ENCODE assay signal across 1 cellular context in the genomic region with DNA sequence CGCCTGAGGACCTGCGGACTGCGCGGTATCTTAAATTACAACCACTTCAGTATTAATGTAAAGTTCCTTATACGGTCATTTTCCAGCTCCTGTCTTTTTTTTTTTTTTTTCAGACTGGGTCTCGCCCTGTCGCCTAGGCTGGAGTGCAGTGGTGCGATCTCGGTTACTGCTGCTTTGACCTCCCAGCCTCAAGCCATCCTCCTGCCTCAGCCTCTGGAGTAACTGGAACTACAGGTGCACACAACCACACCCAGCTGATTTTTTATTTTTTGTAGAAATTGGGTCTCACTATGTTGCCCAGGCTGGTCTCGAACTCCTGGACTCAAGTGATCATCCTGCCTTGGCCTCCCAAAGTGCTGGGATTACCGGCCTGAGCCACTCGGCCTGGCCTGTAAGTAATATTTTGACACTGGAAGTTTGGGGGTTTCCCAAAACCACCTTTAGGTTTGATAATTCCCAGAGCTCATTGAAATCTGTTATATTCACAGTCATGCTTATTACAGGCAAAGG.
TF ChIP-seq lines count a peak whose summit lies in the region.

No MANE protein-coding gene starts in this region.

TF ChIP-seq in GM23338, 12 proteins besides CTCF, POLR2A, EP300 and RAD21 (continued from another document):
- TF ChIP-seq, protein P1, sequence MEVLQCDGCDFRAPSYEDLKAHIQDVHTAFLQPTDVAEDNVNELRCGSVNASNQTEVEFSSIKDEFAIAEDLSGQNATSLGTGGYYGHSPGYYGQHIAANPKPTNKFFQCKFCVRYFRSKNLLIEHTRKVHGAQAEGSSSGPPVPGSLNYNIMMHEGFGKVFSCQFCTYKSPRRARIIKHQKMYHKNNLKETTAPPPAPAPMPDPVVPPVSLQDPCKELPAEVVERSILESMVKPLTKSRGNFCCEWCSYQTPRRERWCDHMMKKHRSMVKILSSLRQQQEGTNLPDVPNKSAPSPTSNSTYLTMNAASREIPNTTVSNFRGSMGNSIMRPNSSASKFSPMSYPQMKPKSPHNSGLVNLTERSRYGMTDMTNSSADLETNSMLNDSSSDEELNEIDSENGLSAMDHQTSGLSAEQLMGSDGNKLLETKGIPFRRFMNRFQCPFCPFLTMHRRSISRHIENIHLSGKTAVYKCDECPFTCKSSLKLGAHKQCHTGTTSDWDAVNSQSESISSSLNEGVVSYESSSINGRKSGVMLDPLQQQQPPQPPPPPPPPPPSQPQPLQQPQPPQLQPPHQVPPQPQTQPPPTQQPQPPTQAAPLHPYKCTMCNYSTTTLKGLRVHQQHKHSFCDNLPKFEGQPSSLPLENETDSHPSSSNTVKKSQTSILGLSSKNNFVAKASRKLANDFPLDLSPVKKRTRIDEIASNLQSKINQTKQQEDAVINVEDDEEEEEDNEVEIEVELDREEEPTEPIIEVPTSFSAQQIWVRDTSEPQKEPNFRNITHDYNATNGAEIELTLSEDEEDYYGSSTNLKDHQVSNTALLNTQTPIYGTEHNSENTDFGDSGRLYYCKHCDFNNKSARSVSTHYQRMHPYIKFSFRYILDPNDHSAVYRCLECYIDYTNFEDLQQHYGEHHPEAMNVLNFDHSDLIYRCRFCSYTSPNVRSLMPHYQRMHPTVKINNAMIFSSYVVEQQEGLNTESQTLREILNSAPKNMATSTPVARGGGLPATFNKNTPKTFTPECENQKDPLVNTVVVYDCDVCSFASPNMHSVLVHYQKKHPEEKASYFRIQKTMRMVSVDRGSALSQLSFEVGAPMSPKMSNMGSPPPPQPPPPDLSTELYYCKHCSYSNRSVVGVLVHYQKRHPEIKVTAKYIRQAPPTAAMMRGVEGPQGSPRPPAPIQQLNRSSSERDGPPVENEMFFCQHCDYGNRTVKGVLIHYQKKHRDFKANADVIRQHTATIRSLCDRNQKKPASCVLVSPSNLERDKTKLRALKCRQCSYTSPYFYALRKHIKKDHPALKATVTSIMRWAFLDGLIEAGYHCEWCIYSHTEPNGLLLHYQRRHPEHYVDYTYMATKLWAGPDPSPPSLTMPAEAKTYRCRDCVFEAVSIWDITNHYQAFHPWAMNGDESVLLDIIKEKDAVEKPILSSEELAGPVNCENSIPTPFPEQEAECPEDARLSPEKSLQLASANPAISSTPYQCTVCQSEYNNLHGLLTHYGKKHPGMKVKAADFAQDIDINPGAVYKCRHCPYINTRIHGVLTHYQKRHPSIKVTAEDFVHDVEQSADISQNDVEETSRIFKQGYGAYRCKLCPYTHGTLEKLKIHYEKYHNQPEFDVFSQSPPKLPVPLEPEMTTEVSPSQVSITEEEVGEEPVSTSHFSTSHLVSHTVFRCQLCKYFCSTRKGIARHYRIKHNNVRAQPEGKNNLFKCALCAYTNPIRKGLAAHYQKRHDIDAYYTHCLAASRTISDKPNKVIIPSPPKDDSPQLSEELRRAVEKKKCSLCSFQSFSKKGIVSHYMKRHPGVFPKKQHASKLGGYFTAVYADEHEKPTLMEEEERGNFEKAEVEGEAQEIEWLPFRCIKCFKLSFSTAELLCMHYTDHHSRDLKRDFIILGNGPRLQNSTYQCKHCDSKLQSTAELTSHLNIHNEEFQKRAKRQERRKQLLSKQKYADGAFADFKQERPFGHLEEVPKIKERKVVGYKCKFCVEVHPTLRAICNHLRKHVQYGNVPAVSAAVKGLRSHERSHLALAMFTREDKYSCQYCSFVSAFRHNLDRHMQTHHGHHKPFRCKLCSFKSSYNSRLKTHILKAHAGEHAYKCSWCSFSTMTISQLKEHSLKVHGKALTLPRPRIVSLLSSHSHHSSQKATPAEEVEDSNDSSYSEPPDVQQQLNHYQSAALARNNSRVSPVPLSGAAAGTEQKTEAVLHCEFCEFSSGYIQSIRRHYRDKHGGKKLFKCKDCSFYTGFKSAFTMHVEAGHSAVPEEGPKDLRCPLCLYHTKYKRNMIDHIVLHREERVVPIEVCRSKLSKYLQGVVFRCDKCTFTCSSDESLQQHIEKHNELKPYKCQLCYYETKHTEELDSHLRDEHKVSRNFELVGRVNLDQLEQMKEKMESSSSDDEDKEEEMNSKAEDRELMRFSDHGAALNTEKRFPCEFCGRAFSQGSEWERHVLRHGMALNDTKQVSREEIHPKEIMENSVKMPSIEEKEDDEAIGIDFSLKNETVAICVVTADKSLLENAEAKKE (CRISPR knock-in tag; IDR thresholded peaks at IDR 0.05), result no peak
- no peak for TF ChIP-seq EZH2phosphoT487 (IDR thresholded peaks at IDR 0.05; ENCODE audit: unreplicated experiment)
- TF ChIP-seq, protein P2, sequence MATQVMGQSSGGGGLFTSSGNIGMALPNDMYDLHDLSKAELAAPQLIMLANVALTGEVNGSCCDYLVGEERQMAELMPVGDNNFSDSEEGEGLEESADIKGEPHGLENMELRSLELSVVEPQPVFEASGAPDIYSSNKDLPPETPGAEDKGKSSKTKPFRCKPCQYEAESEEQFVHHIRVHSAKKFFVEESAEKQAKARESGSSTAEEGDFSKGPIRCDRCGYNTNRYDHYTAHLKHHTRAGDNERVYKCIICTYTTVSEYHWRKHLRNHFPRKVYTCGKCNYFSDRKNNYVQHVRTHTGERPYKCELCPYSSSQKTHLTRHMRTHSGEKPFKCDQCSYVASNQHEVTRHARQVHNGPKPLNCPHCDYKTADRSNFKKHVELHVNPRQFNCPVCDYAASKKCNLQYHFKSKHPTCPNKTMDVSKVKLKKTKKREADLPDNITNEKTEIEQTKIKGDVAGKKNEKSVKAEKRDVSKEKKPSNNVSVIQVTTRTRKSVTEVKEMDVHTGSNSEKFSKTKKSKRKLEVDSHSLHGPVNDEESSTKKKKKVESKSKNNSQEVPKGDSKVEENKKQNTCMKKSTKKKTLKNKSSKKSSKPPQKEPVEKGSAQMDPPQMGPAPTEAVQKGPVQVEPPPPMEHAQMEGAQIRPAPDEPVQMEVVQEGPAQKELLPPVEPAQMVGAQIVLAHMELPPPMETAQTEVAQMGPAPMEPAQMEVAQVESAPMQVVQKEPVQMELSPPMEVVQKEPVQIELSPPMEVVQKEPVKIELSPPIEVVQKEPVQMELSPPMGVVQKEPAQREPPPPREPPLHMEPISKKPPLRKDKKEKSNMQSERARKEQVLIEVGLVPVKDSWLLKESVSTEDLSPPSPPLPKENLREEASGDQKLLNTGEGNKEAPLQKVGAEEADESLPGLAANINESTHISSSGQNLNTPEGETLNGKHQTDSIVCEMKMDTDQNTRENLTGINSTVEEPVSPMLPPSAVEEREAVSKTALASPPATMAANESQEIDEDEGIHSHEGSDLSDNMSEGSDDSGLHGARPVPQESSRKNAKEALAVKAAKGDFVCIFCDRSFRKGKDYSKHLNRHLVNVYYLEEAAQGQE (IDR thresholded peaks at IDR 0.05; ENCODE audit: unreplicated experiment), result no peak
- TF ChIP-seq NANOG (IDR thresholded peaks at IDR 0.05; ENCODE audit: borderline replicate concordance), result no peak
- TF ChIP-seq, protein P3, sequence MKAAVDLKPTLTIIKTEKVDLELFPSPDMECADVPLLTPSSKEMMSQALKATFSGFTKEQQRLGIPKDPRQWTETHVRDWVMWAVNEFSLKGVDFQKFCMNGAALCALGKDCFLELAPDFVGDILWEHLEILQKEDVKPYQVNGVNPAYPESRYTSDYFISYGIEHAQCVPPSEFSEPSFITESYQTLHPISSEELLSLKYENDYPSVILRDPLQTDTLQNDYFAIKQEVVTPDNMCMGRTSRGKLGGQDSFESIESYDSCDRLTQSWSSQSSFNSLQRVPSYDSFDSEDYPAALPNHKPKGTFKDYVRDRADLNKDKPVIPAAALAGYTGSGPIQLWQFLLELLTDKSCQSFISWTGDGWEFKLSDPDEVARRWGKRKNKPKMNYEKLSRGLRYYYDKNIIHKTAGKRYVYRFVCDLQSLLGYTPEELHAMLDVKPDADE (IDR thresholded peaks at IDR 0.05), result no peak
